In the genomic region with DNA sequence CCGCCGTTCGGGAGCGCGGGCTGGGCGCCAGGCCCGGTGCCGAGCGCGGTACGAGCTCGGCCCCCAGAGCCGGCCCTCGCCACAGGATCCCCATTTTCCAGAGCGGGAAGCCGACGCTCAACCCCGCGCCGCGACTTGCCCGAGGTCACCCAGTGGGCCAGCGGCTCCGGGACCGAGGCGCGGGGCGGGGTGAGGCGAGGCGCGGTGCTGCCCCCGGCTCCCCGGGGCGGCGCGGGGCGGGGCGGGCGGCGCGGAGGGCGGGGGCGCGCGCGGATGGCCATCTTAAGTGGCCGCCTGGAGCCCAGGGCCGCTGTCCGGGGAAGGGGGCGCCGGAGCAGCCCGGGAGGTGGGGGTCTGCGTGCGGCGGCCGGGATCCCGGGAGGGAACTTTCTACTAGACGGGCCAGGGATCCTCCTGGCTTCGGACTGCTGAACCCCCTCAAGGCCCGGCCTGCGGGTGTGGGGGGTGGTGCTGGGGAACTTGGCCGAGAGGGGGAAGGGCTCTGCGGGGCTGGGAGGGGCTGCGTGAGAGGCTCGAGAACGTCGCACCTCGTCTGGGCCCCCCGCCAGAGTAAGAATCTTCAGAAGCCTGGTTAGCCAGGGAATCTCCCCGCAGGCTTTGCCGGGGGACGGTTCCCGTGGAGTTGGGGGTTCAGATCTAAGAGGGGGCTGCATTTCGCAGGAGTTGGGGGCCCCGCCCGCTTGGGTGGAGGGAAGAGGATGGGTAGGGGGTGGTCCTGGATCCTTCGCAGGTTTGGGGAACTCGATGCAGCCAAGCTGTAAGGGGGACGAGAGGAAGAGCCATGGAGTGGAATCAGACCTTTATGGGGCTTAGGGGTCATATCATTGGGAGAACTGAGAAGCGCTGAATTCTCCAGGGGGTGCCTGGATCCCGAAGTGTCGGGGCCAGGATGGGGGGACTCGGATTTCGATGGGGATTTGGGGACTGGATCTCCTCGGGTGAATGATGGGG, we compare ENCODE assay signal across 1 cellular context.
A peak's percentile ranks its signal among the peaks of the same experiment; 100 is the strongest.
TF ChIP-seq lines count a peak whose summit lies in the region.

No MANE protein-coding gene starts in this region.

TF ChIP-seq in K562, 482 proteins besides CTCF, POLR2A, EP300 and RAD21 (continued from another document and continues in another):
- TF ChIP-seq, protein P1, sequence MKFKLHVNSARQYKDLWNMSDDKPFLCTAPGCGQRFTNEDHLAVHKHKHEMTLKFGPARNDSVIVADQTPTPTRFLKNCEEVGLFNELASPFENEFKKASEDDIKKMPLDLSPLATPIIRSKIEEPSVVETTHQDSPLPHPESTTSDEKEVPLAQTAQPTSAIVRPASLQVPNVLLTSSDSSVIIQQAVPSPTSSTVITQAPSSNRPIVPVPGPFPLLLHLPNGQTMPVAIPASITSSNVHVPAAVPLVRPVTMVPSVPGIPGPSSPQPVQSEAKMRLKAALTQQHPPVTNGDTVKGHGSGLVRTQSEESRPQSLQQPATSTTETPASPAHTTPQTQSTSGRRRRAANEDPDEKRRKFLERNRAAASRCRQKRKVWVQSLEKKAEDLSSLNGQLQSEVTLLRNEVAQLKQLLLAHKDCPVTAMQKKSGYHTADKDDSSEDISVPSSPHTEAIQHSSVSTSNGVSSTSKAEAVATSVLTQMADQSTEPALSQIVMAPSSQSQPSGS (CRISPR knock-in tag; IDR thresholded peaks at IDR 0.05) = no peak
- TF ChIP-seq MYC (IDR thresholded peaks at IDR 0.05; ENCODE audit: low read depth, low read length) = no peak
- TF ChIP-seq MYC (CRISPR knock-in tag; IDR thresholded peaks at IDR 0.05; ENCODE audit: borderline replicate concordance, low read depth) = 0 out of 2 replicates have a peak, but pooled peaks have one; percentile 36
- 0 out of 2 replicates have a peak, but pooled peaks have one; percentile 40 for TF ChIP-seq MIER1 (IDR thresholded peaks at IDR 0.05; ENCODE audit: low read depth)
- no peak for TF ChIP-seq POLR2B (IDR thresholded peaks at IDR 0.05; ENCODE audit: low read depth, partially characterized antibody)
- TF ChIP-seq MAFF (IDR thresholded peaks at IDR 0.05; ENCODE audit: low read length) = no peak
- TF ChIP-seq, protein P2, sequence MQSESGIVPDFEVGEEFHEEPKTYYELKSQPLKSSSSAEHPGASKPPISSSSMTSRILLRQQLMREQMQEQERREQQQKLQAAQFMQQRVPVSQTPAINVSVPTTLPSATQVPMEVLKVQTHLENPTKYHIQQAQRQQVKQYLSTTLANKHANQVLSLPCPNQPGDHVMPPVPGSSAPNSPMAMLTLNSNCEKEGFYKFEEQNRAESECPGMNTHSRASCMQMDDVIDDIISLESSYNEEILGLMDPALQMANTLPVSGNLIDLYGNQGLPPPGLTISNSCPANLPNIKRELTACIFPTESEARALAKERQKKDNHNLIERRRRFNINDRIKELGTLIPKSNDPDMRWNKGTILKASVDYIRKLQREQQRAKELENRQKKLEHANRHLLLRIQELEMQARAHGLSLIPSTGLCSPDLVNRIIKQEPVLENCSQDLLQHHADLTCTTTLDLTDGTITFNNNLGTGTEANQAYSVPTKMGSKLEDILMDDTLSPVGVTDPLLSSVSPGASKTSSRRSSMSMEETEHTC (IDR thresholded peaks at IDR 0.05) = peak; percentile 7; the same call in 1 of the 2 replicates
- TF ChIP-seq, protein P3, sequence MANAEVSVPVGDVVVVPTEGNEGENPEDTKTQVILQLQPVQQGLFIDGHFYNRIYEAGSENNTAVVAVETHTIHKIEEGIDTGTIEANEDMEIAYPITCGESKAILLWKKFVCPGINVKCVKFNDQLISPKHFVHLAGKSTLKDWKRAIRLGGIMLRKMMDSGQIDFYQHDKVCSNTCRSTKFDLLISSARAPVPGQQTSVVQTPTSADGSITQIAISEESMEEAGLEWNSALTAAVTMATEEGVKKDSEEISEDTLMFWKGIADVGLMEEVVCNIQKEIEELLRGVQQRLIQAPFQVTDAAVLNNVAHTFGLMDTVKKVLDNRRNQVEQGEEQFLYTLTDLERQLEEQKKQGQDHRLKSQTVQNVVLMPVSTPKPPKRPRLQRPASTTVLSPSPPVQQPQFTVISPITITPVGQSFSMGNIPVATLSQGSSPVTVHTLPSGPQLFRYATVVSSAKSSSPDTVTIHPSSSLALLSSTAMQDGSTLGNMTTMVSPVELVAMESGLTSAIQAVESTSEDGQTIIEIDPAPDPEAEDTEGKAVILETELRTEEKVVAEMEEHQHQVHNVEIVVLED (CRISPR knock-in tag; IDR thresholded peaks at IDR 0.05) = no peak
- no peak for TF ChIP-seq HOXB6 (CRISPR knock-in tag; IDR thresholded peaks at IDR 0.05; ENCODE audit: borderline replicate concordance)
- TF ChIP-seq, protein P4, sequence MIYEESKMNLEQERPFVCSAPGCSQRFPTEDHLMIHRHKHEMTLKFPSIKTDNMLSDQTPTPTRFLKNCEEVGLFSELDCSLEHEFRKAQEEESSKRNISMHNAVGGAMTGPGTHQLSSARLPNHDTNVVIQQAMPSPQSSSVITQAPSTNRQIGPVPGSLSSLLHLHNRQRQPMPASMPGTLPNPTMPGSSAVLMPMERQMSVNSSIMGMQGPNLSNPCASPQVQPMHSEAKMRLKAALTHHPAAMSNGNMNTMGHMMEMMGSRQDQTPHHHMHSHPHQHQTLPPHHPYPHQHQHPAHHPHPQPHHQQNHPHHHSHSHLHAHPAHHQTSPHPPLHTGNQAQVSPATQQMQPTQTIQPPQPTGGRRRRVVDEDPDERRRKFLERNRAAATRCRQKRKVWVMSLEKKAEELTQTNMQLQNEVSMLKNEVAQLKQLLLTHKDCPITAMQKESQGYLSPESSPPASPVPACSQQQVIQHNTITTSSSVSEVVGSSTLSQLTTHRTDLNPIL (CRISPR knock-in tag; IDR thresholded peaks at IDR 0.05) = no peak
- peak in 2 of 3 experiments; percentile 70 to 84 for TF ChIP-seq YY1 (IDR thresholded peaks at IDR 0.05; ENCODE audit: borderline replicate concordance in 1 of 3, control insufficient read depth in 1 of 3, extremely low read depth in 1 of 3, insufficient read depth in 3 of 3, insufficient read length in 1 of 3, insufficient replicate concordance in 2 of 3, low read depth in 1 of 3, low read length in 2 of 3)
- peak; percentile 26 for TF ChIP-seq SP1 (CRISPR knock-in tag; IDR thresholded peaks at IDR 0.05)
- no peak for TF ChIP-seq SIX5 (IDR thresholded peaks at IDR 0.05; ENCODE audit: borderline replicate concordance in 1 of 2, insufficient read depth in 1 of 2, low read depth in 1 of 2, low read length in 2 of 2)
- TF ChIP-seq CBX8 (IDR thresholded peaks at IDR 0.05; ENCODE audit: borderline replicate concordance, extremely low read depth, low read depth, low read length, poor library complexity, severe bottlenecking) = no peak
- 0 out of 2 replicates have a peak, but pooled peaks have one; percentile 42 for TF ChIP-seq GATAD2B (IDR thresholded peaks at IDR 0.05; ENCODE audit: borderline replicate concordance)
- TF ChIP-seq HNRNPK (IDR thresholded peaks at IDR 0.05; ENCODE audit: low read depth, low read length, poor library complexity, severe bottlenecking) = no peak
- TF ChIP-seq ETV5 (CRISPR knock-in tag; IDR thresholded peaks at IDR 0.05; ENCODE audit: low read depth) = peak; percentile 11; the same call in 1 of the 2 replicates
- no peak for TF ChIP-seq CC2D1A (IDR thresholded peaks at IDR 0.05)
- TF ChIP-seq, protein P5, sequence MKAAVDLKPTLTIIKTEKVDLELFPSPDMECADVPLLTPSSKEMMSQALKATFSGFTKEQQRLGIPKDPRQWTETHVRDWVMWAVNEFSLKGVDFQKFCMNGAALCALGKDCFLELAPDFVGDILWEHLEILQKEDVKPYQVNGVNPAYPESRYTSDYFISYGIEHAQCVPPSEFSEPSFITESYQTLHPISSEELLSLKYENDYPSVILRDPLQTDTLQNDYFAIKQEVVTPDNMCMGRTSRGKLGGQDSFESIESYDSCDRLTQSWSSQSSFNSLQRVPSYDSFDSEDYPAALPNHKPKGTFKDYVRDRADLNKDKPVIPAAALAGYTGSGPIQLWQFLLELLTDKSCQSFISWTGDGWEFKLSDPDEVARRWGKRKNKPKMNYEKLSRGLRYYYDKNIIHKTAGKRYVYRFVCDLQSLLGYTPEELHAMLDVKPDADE (conservative IDR thresholded peaks at IDR 0.05; ENCODE audit: control insufficient read depth, low read depth, low read length) = 0 out of 2 replicates have a peak, but pooled peaks have one; percentile 13
- TF ChIP-seq LEF1 (IDR thresholded peaks at IDR 0.05) = peak; percentile 40; the same call in 1 of the 2 replicates
- TF ChIP-seq, protein P6, sequence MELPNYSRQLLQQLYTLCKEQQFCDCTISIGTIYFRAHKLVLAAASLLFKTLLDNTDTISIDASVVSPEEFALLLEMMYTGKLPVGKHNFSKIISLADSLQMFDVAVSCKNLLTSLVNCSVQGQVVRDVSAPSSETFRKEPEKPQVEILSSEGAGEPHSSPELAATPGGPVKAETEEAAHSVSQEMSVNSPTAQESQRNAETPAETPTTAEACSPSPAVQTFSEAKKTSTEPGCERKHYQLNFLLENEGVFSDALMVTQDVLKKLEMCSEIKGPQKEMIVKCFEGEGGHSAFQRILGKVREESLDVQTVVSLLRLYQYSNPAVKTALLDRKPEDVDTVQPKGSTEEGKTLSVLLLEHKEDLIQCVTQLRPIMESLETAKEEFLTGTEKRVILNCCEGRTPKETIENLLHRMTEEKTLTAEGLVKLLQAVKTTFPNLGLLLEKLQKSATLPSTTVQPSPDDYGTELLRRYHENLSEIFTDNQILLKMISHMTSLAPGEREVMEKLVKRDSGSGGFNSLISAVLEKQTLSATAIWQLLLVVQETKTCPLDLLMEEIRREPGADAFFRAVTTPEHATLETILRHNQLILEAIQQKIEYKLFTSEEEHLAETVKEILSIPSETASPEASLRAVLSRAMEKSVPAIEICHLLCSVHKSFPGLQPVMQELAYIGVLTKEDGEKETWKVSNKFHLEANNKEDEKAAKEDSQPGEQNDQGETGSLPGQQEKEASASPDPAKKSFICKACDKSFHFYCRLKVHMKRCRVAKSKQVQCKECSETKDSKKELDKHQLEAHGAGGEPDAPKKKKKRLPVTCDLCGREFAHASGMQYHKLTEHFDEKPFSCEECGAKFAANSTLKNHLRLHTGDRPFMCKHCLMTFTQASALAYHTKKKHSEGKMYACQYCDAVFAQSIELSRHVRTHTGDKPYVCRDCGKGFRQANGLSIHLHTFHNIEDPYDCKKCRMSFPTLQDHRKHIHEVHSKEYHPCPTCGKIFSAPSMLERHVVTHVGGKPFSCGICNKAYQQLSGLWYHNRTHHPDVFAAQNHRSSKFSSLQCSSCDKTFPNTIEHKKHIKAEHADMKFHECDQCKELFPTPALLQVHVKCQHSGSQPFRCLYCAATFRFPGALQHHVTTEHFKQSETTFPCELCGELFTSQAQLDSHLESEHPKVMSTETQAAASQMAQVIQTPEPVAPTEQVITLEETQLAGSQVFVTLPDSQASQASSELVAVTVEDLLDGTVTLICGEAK (IDR thresholded peaks at IDR 0.05) = peak; percentile 56
- TF ChIP-seq, protein P6 (CRISPR knock-in tag; IDR thresholded peaks at IDR 0.05) = no peak
- TF ChIP-seq, protein P7, sequence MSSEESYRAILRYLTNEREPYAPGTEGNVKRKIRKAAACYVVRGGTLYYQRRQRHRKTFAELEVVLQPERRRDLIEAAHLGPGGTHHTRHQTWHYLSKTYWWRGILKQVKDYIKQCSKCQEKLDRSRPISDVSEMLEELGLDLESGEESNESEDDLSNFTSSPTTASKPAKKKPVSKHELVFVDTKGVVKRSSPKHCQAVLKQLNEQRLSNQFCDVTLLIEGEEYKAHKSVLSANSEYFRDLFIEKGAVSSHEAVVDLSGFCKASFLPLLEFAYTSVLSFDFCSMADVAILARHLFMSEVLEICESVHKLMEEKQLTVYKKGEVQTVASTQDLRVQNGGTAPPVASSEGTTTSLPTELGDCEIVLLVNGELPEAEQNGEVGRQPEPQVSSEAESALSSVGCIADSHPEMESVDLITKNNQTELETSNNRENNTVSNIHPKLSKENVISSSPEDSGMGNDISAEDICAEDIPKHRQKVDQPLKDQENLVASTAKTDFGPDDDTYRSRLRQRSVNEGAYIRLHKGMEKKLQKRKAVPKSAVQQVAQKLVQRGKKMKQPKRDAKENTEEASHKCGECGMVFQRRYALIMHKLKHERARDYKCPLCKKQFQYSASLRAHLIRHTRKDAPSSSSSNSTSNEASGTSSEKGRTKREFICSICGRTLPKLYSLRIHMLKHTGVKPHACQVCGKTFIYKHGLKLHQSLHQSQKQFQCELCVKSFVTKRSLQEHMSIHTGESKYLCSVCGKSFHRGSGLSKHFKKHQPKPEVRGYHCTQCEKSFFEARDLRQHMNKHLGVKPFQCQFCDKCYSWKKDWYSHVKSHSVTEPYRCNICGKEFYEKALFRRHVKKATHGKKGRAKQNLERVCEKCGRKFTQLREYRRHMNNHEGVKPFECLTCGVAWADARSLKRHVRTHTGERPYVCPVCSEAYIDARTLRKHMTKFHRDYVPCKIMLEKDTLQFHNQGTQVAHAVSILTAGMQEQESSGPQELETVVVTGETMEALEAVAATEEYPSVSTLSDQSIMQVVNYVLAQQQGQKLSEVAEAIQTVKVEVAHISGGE (CRISPR knock-in tag; IDR thresholded peaks at IDR 0.05) = peak in 1 of 3 experiments; percentile 58; a peak in 2 of 6 replicates
